In the genomic region with DNA sequence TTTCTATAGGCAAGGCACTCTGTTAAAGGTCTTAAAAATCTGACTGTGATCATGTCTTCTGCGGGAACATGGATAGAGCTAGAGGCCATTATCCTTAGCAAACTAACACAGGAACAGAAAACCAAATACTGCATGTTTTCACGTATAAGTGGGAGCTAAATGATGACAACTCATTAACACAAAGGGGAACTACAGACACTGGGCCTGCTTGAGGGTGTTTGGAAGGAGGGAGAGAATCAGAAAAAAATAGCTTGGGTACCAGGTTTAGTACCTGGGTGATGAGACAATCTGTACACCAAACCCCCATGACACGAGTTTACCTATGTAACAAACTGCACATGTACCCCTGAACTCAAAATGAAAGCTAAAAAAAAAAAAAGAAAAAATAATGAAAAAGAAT, we compare ENCODE assay signal across 14 cellular contexts. TPM values are rescaled to one million over a fixed set of nuclear protein-coding genes. Genes with fewer than 3 reads are reported as not detected.
DNase-seq lines count a peak whose midpoint lies in the region; ATAC-seq and TF ChIP-seq lines count a peak whose summit lies in the region.
"Had no signal": no experiment of that assay in that cellular context is flagged by ENCODE, and none has a peak within 500 bp of the region (broad histone marks: within the 10 kb centered on the region; RNA-seq: fewer than 3 reads in every experiment).

No MANE protein-coding gene starts in this region.

- CTCF ChIA-PET in A673 (lab: Charles Lee) (no interaction called here), HCT116 (lab: Charles Lee) (no interaction called here), PC-9 (lab: Charles Lee) (no interaction called here)

- no peak for TF ChIP-seq RAD21 in HCT116 (IDR thresholded peaks at IDR 0.05; ENCODE audit: low read depth)

- H3K9me3 ChIP-seq in A673 (ENCODE audit: low read depth, low read length, poor library complexity, severe bottlenecking) (no peaks in the 10 kb centered on the region), HCT116 (ENCODE audit: control insufficient read depth in 1 of 2, insufficient read depth in 1 of 2, low read depth in 1 of 2, low read length in 2 of 2) (no peaks in the 10 kb centered on the region), PC-9 (ENCODE audit: insufficient read depth, low read depth) (no peaks in the 10 kb centered on the region)

- intact Hi-C loops in A673 (cut with micrococcal nuclease; ENCODE audit: unreplicated experiment) = no loop called here
- intact Hi-C loops in HCT116 (cut with micrococcal nuclease) = no loop called here
- intact Hi-C loops in PC-9 (cut with micrococcal nuclease; ENCODE audit: unreplicated experiment) = no loop called here
- intact Hi-C loops in dendritic cell treated with granulocyte-macrophage colony-stimulating factor and Interleukin-4, amounts not matched to agents 40 ng/mL and 50 ng/mL, for 4 days (cut with micrococcal nuclease) = loop anchor here (5.0 kb wide), 1 partner anchor 38 kb away; no protein-coding TSS in a partner anchor

- H4K20me1 ChIP-seq in HCT116 (ENCODE audit: insufficient read depth) (no peaks in the 10 kb centered on the region), PC-9 (ENCODE audit: insufficient read depth) (no peaks in the 10 kb centered on the region)

- H3K4me2 ChIP-seq in HCT116 (ENCODE audit: low read length) (no peak overlapping the region), PC-9 (no peak overlapping the region)

- no peaks in the 10 kb centered on the region for H3K27me3 ChIP-seq in A673 (replicated peaks; ENCODE audit: insufficient read depth, low read depth, low read length, poor library complexity)
- no peaks in the 10 kb centered on the region for H3K27me3 ChIP-seq in HCT116 (ENCODE audit: insufficient read depth, low read length)
- H3K27me3 ChIP-seq in PC-9 (ENCODE audit: insufficient read depth, low read depth) = no peaks in the 10 kb centered on the region

- peaks cover 58% of the 10 kb centered on the region for H3K4me1 ChIP-seq in A673 (ENCODE audit: insufficient read depth, low read length, poor library complexity, severe bottlenecking)
- H3K4me1 ChIP-seq in HCT116 (ENCODE audit: control insufficient read depth in 1 of 2, insufficient read depth in 2 of 2, low read length in 2 of 2) = peaks cover 0 to 8% of the 10 kb centered on the region in 2 experiments; a peak in 2 of 4 replicates
- H3K4me1 ChIP-seq in PC-9 (replicated peaks; ENCODE audit: insufficient read depth) = peaks cover 25% of the 10 kb centered on the region

- H3F3A ChIP-seq in PC-9 (ENCODE audit: insufficient read depth, low read depth) = peaks cover 8% of the 10 kb centered on the region

- peaks cover 28% of the 10 kb centered on the region for H3K4me1 Mint-ChIP-seq in dendritic cell treated with granulocyte-macrophage colony-stimulating factor and Interleukin-4, amounts not matched to agents 40 ng/mL and 50 ng/mL, for 4 days (ENCODE audit: low read depth)

- H3K9me3 Mint-ChIP-seq in dendritic cell treated with granulocyte-macrophage colony-stimulating factor and Interleukin-4, amounts not matched to agents 40 ng/mL and 50 ng/mL, for 4 days = no peaks in the 10 kb centered on the region
- H3K9me3 Mint-ChIP-seq: CD8-positive, alpha-beta T cell had no signal

- BruUV-seq in A673 (replicated peaks; lab: Mats Ljungman, UMichigan) (no TSS peak), HCT116 (replicated peaks; lab: Mats Ljungman, UMichigan) (TSS peak; percentile 9), PC-9 (replicated peaks; lab: Mats Ljungman, UMichigan) (TSS peak; percentile 1)

- POLR2A ChIA-PET in A673 (lab: Charles Lee; ENCODE audit: low non-redundant PET) (no interaction called here), HCT116 (lab: Charles Lee) (interaction anchor here (2.9 kb wide), 1 partner anchor 12 kb away, joined by 11 read pairs; a partner anchor contains a TSS), PC-9 (lab: Charles Lee; ENCODE audit: unreplicated experiment) (interaction anchor here (0.7 kb wide), 1 partner anchor 14 kb away, joined by 6 read pairs; no protein-coding TSS in a partner anchor)

- peak overlapping the region; percentile 78 for H3K27ac Mint-ChIP-seq in dendritic cell treated with granulocyte-macrophage colony-stimulating factor and Interleukin-4, amounts not matched to agents 40 ng/mL and 50 ng/mL, for 4 days
- H3K27ac Mint-ChIP-seq: CD14-positive monocyte; CD8-positive, alpha-beta T cell had no signal

- TF ChIP-seq POLR2A in HCT116 (IDR thresholded peaks at IDR 0.05; ENCODE audit: borderline replicate concordance, extremely low read depth, insufficient read depth, insufficient read length) = no peak

- H3K9me2 ChIP-seq in HCT116 (ENCODE audit: insufficient read depth) = no peaks in the 10 kb centered on the region
- H3K9me2 ChIP-seq in PC-9 (ENCODE audit: insufficient read depth) = 0 out of 2 replicates have a peak, but pooled peaks cover 6% of the 10 kb centered on the region

- H3K27me3 Mint-ChIP-seq in dendritic cell treated with granulocyte-macrophage colony-stimulating factor and Interleukin-4, amounts not matched to agents 40 ng/mL and 50 ng/mL, for 4 days = no peaks in the 10 kb centered on the region

- H3K4me3 ChIP-seq in A673 (ENCODE audit: low read depth, low read length, poor library complexity, severe bottlenecking) (no peak overlapping the region), HCT116 (replicated peaks in 1 of 2; ENCODE audit: low read depth in 1 of 2, low read length in 2 of 2) (no peak overlapping the region), PC-9 (no peak overlapping the region)
- H3K4me3 ChIP-seq: GM23248 had no signal

- ATAC-seq in HCT116 = no peak
- ATAC-seq: CD8-positive, alpha-beta T cell had no signal

- DNase-seq in A673 (ENCODE audit: low spot score) (no peak), HCT116 (ENCODE audit: low read depth, low spot score) (no peak), PC-9 (no peak), DMS 273 (lab: John Stamatoyannopoulos, UW; ENCODE audit: unreplicated experiment) (no peak), ureter (ENCODE audit: low spot score) (no peak)
- DNase-seq in stimulated activated CD4-positive, alpha-beta T cell treated with anti-CD3 and anti-CD28 coated beads, Interleukin-4, amount 100 ng/mL, for 24 hours = no peak
- DNase-seq: CD8-positive, alpha-beta T cell; COR-L47; DMS53; GM23248; KG1 had no signal

- no peaks in the 10 kb centered on the region for H3K79me2 ChIP-seq in HCT116 (ENCODE audit: insufficient read depth, low read length)
- peaks cover 90% of the 10 kb centered on the region for H3K79me2 ChIP-seq in PC-9 (ENCODE audit: low read depth)

- no peak overlapping the region for H3K9ac ChIP-seq in HCT116 (ENCODE audit: low read length)
- H3K9ac ChIP-seq: GM23248 had no signal

- H3K36me3 ChIP-seq in A673 (ENCODE audit: insufficient read depth, low read length, poor library complexity, severe bottlenecking) = peaks cover 65% of the 10 kb centered on the region
- no peaks in the 10 kb centered on the region for H3K36me3 ChIP-seq in HCT116 (ENCODE audit: control insufficient read depth in 1 of 2, insufficient read depth in 2 of 2, low read length in 2 of 2)
- peaks cover 70% of the 10 kb centered on the region for H3K36me3 ChIP-seq in PC-9 (ENCODE audit: low read depth)

- H3K4me3 Mint-ChIP-seq in dendritic cell treated with granulocyte-macrophage colony-stimulating factor and Interleukin-4, amounts not matched to agents 40 ng/mL and 50 ng/mL, for 4 days = no peak overlapping the region
- H3K4me3 Mint-ChIP-seq: CD14-positive monocyte; CD8-positive, alpha-beta T cell had no signal

- TF ChIP-seq CTCF in A673 (conservative IDR thresholded peaks at IDR 0.05; ENCODE audit: low read depth, low read length) (no peak), HCT116 (IDR thresholded peaks at IDR 0.05 in 2 of 3, conservative IDR thresholded peaks at IDR 0.05 in 1 of 3; ENCODE audit: borderline replicate concordance in 1 of 3, insufficient read depth in 1 of 3, low read depth in 2 of 3, low read length in 2 of 3) (no peak), PC-9 (conservative IDR thresholded peaks at IDR 0.05) (no peak)

- peaks cover 27% of the 10 kb centered on the region for H3K36me3 Mint-ChIP-seq in dendritic cell treated with granulocyte-macrophage colony-stimulating factor and Interleukin-4, amounts not matched to agents 40 ng/mL and 50 ng/mL, for 4 days (ENCODE audit: low read depth)
- H3K36me3 Mint-ChIP-seq: CD14-positive monocyte; CD8-positive, alpha-beta T cell had no signal

- H2AFZ ChIP-seq in HCT116 (ENCODE audit: low read depth, low read length, poor library complexity, severe bottlenecking) = no peak overlapping the region
- no peak overlapping the region for H2AFZ ChIP-seq in PC-9
- H2AFZ ChIP-seq: GM23248 had no signal

- peak overlapping the region; percentile 43 for H3K27ac ChIP-seq in A673 (ENCODE audit: low read depth, low read length, poor library complexity, severe bottlenecking)
- H3K27ac ChIP-seq in HCT116 (ENCODE audit: low read depth, low read length) = no peak overlapping the region
- H3K27ac ChIP-seq in PC-9 = peak overlapping the region; percentile 49
- H3K27ac ChIP-seq: GM23248, HL-60 had no signal

- RAD21 ChIA-PET in HCT116 (lab: Charles Lee; ENCODE audit: low non-redundant PET in 1 of 2, low total read pairs in 2 of 2, uncharacterized antibody in 2 of 2, unreplicated experiment in 2 of 2) = no interaction called here

TF ChIP-seq in HCT116, 20 proteins besides CTCF, POLR2A, EP300 and RAD21:
- TF ChIP-seq, protein P1, sequence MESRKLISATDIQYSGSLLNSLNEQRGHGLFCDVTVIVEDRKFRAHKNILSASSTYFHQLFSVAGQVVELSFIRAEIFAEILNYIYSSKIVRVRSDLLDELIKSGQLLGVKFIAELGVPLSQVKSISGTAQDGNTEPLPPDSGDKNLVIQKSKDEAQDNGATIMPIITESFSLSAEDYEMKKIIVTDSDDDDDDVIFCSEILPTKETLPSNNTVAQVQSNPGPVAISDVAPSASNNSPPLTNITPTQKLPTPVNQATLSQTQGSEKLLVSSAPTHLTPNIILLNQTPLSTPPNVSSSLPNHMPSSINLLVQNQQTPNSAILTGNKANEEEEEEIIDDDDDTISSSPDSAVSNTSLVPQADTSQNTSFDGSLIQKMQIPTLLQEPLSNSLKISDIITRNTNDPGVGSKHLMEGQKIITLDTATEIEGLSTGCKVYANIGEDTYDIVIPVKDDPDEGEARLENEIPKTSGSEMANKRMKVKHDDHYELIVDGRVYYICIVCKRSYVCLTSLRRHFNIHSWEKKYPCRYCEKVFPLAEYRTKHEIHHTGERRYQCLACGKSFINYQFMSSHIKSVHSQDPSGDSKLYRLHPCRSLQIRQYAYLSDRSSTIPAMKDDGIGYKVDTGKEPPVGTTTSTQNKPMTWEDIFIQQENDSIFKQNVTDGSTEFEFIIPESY (IDR thresholded peaks at IDR 0.05; ENCODE audit: extremely low read depth, insufficient replicate concordance, low read length) = no peak

RNA-seq across cellular contexts. Expression of a gene that starts 12.1 kb away (rescaled TPM):
- total RNA-seq in A673 (2021) = 40.6 and 43.8 TPM in 2 replicates
- 45.8 TPM for total RNA-seq in HCT116 (2021; ENCODE audit: unreplicated experiment)
- 7.5 and 11.1 TPM in 2 replicates for polyA plus RNA-seq in HCT116 (2012)
- total RNA-seq in PC-9 (2021) = 110 and 187 TPM in 2 replicates
- 19.2 TPM for total RNA-seq in ureter
- total RNA-seq: CD8-positive, alpha-beta T cell had no signal
